In the genomic region with DNA sequence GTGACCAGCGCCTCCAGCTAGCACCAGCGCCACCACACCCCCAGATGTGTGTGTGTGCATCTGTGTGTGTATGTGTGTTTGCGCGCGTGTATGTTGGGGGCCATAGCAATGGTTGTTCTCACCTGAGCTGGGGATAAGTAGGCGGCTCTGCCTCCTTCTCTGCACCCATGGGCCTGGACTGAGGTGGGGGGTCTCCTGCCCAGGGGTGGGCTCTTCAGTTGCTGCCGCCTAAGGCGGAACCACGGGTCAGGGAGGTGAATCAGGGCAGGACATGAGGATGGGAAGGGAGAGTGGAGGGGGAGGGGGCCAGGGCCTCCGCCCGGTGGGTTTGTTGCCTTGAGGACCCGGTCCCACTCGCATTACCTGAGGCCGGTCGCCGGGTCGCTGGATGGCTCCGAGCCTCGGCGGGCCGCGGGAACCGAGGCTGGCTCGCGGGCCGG, we compare ENCODE assay signal across 8 cellular contexts. TPM values are rescaled to one million over a fixed set of nuclear protein-coding genes. Genes with fewer than 3 reads are reported as not detected.
DNase-seq lines count a peak whose midpoint lies in the region; ATAC-seq and TF ChIP-seq lines count a peak whose summit lies in the region.

No MANE protein-coding gene starts in this region.

- peaks cover 15% of the 10 kb centered on the region for H3K27me3 ChIP-seq in colonic mucosa

- TF ChIP-seq CTCF in colonic mucosa (IDR thresholded peaks at IDR 0.05), result no peak
- TF ChIP-seq CTCF in osteocyte (IDR thresholded peaks at IDR 0.05), result no peak

- H3K9me3 ChIP-seq in ES-I3 (ENCODE audit: control insufficient read depth, insufficient read depth, low read length) (no peaks in the 10 kb centered on the region), colonic mucosa (no peaks in the 10 kb centered on the region)

- H3K27me3 Mint-ChIP-seq in IgD-negative memory B cell (peaks cover 56% of the 10 kb centered on the region), osteocyte (ENCODE audit: unreplicated experiment) (peaks cover 81% of the 10 kb centered on the region)

- intact Hi-C loops in colonic mucosa (cut with DNase I), result no loop called here

- H3K4me1 Mint-ChIP-seq in IgD-negative memory B cell, result peaks cover 0 to 7% (median 0%) of the 10 kb centered on the region in 3 donors
- peaks cover 16% of the 10 kb centered on the region for H3K4me1 Mint-ChIP-seq in osteocyte (ENCODE audit: unreplicated experiment)

- ATAC-seq in HG02623 (IDR thresholded peaks at IDR 0.05; ENCODE audit: unreplicated experiment), result no peak
- ATAC-seq in HG03139 (IDR thresholded peaks at IDR 0.05; ENCODE audit: unreplicated experiment), result no peak
- no peak for ATAC-seq in HG03460 (IDR thresholded peaks at IDR 0.05; ENCODE audit: unreplicated experiment)

- no peak overlapping the region for H3K27ac Mint-ChIP-seq in IgD-negative memory B cell
- H3K27ac Mint-ChIP-seq in osteocyte (ENCODE audit: unreplicated experiment), result no peak overlapping the region

- H3K9ac ChIP-seq in ES-I3 (ENCODE audit: low read depth, low read length) (peak overlapping the region; percentile 22; the same call in 1 of the 2 replicates), colonic mucosa (ENCODE audit: low read depth in 2 of 2, low read length in 2 of 2) (no peak overlapping the region)

- no peak for DNase-seq in colonic mucosa
- no peak for DNase-seq in osteocyte (ENCODE audit: extremely low spot score, unreplicated experiment)
- DNase-seq in NCI-H128 (lab: John Stamatoyannopoulos, UW; ENCODE audit: unreplicated experiment), result no peak

- H3K36me3 ChIP-seq in ES-I3 (ENCODE audit: insufficient read depth, low read length) (no peaks in the 10 kb centered on the region), colonic mucosa (no peaks in the 10 kb centered on the region)

- H3K36me3 Mint-ChIP-seq in IgD-negative memory B cell (no peaks in the 10 kb centered on the region), osteocyte (ENCODE audit: unreplicated experiment) (no peaks in the 10 kb centered on the region)

- no peak overlapping the region for H3K27ac ChIP-seq in colonic mucosa

- H3K4me1 ChIP-seq in ES-I3 (ENCODE audit: insufficient read depth, low read length) (no peaks in the 10 kb centered on the region), colonic mucosa (peaks cover 10% of the 10 kb centered on the region)

- no peaks in the 10 kb centered on the region for H3K9me3 Mint-ChIP-seq in IgD-negative memory B cell
- H3K9me3 Mint-ChIP-seq in osteocyte (ENCODE audit: unreplicated experiment), result no peaks in the 10 kb centered on the region

- H3K4me3 ChIP-seq in colonic mucosa, result peak overlapping the region; percentile 41

- peak overlapping the region in 3 of 4 donors; percentile 62 to 89 (median 67) for H3K4me3 Mint-ChIP-seq in IgD-negative memory B cell
- H3K4me3 Mint-ChIP-seq in osteocyte (ENCODE audit: unreplicated experiment), result peak overlapping the region; percentile 26

RNA-seq across cellular contexts. Expression of a gene that starts 0.3 kb away (rescaled TPM):
- 0.29 TPM for polyA plus RNA-seq in IgD-negative memory B cell
- total RNA-seq in colonic mucosa, result under 1 TPM; 0.07 to 0.16 TPM
- not detected in 2 replicates for total RNA-seq in osteocyte

RNA-seq across cellular contexts. Expression of a gene that starts 19.1 kb away (rescaled TPM):
- not detected for polyA plus RNA-seq in IgD-negative memory B cell
- not detected for total RNA-seq in colonic mucosa
- not detected in 2 replicates for total RNA-seq in osteocyte

RNA-seq across cellular contexts. Expression of a gene that starts 47.7 kb away (rescaled TPM):
- 83.7 TPM for polyA plus RNA-seq in IgD-negative memory B cell
- total RNA-seq in colonic mucosa (10 to 100 TPM; 34.7 to 42.6 TPM), osteocyte (38.4 and 40.8 TPM in 2 replicates)

RNA-seq across cellular contexts. Expression of a gene that starts 51.5 kb away (rescaled TPM):
- not detected for polyA plus RNA-seq in IgD-negative memory B cell
- 1 to 10 TPM in 1 of 2 donors, under 1 TPM in 1; 0.91 to 2.4 TPM for total RNA-seq in colonic mucosa
- total RNA-seq in osteocyte, result 1.3 and 1.4 TPM in 2 replicates
